ENCODE assay signal across 20 cellular contexts in the genomic region with DNA sequence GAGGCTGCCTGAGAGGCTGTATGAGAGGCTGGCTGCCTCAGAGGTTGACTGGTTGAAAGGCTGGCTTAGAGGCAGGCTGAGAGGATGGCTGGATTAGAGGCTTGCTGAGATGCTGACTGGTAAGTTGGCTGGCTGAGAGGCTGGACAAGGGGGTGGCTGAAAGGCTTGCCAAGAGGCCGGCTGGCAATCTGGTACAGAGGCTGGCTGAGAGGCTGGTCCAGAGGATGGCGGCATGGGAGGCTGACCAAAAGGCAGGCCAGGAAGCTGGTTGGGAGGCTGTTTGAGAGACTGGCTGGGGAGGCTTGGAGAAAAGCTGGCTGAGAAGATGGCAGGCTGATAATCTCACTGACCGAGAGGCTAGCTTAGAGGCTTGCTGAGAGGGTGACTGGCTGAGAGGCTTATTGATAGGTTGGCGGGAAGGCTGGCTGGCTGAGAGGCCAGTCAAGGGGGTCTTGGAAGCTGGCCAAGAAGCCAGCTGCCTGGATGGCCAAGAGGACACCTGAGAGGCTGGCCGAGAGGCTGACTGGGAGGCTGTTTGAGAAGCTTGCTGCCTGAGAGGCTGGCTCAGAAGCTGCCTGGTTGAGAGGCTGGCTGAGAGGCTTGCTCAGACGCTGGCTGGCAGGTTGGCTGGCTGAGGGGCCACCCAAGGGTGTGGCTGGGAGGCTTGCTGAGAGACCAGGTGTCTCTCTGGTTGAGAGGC. TPM values are rescaled to one million over a fixed set of nuclear protein-coding genes. Genes with fewer than 3 reads are reported as not detected.
A peak's percentile ranks its signal among the peaks of the same experiment; 100 is the strongest.
DNase-seq lines count a peak whose midpoint lies in the region; ATAC-seq and TF ChIP-seq lines count a peak whose summit lies in the region.
"Had no signal": no experiment of that assay in that cellular context is flagged by ENCODE, and none has a peak within 500 bp of the region (broad histone marks: within the 10 kb centered on the region; RNA-seq: fewer than 3 reads in every experiment).

No MANE protein-coding gene starts in this region.

- H3K4me1 Mint-ChIP-seq in T-helper 2 cell treated with Interferon-gamma antibody and Interleukin-4, amounts not matched to agents 5 μg/mL and 100 μg/mL, for 36 hours (ENCODE audit: low read depth): no peaks in the 10 kb centered on the region
- H3K4me1 Mint-ChIP-seq in activated T-cell treated with anti-CD3 and anti-CD28 coated beads, Interleukin-2, amount 50 U/mL, for 24 hours (ENCODE audit: low read depth): no peaks in the 10 kb centered on the region
- H3K4me1 Mint-ChIP-seq: CD4-positive, alpha-beta memory T cell; stimulated activated effector memory CD8-positive, alpha-beta T cell treated with anti-CD3 and anti-CD28 coated beads, Interleukin-12 subunit alpha, Interleukin-12 subunit beta, amount 100 ng/mL, for 72 hours had no signal

- H3K4me3 ChIP-seq in heart right ventricle: no peak overlapping the region
- H3K4me3 ChIP-seq in esophagus squamous epithelium: no peak overlapping the region
- no peak overlapping the region for H3K4me3 ChIP-seq in upper lobe of right lung
- H3K4me3 ChIP-seq: Peyer's patch had no signal

- peak overlapping the region in 2 of 10 donors; percentile 19 to 79 for H3K27ac ChIP-seq in heart right ventricle
- H3K27ac ChIP-seq in esophagus squamous epithelium: peak overlapping the region in 3 of 4 donors; percentile 15 to 79 (median 56)
- H3K27ac ChIP-seq in upper lobe of right lung: no peak overlapping the region

- H3K27ac Mint-ChIP-seq in T-helper 2 cell treated with Interferon-gamma antibody and Interleukin-4, amounts not matched to agents 5 μg/mL and 100 μg/mL, for 36 hours: no peak overlapping the region
- no peak overlapping the region for H3K27ac Mint-ChIP-seq in activated T-cell treated with anti-CD3 and anti-CD28 coated beads, Interleukin-2, amount 50 U/mL, for 24 hours
- H3K27ac Mint-ChIP-seq: CD4-positive, alpha-beta memory T cell; natural killer cell treated with Interleukin-12 subunit alpha and Interleukin-12 subunit beta and Interleukin-15 and Interleukin-18, amount 100 ng/mL, for 72 hours; stimulated activated effector memory CD8-positive, alpha-beta T cell treated with anti-CD3 and anti-CD28 coated beads, Interleukin-12 subunit alpha, Interleukin-12 subunit beta, amount 100 ng/mL, for 72 hours; T-helper 1 cell treated with Interleukin-12 subunit alpha and Interleukin-12 subunit beta and Interleukin-4 antibody, amounts not matched to agents 30 μg/mL and 1 μg/mL, for 36 hours had no signal

- no peak overlapping the region for H3K4me3 Mint-ChIP-seq in T-helper 2 cell treated with Interferon-gamma antibody and Interleukin-4, amounts not matched to agents 5 μg/mL and 100 μg/mL, for 36 hours
- H3K4me3 Mint-ChIP-seq in activated T-cell treated with anti-CD3 and anti-CD28 coated beads, Interleukin-2, amount 50 U/mL, for 24 hours: no peak overlapping the region
- H3K4me3 Mint-ChIP-seq: CD4-positive, alpha-beta memory T cell; natural killer cell treated with Interleukin-12 subunit alpha and Interleukin-12 subunit beta and Interleukin-15 and Interleukin-18, amount 100 ng/mL, for 72 hours; stimulated activated effector memory CD8-positive, alpha-beta T cell treated with anti-CD3 and anti-CD28 coated beads, Interleukin-12 subunit alpha, Interleukin-12 subunit beta, amount 100 ng/mL, for 72 hours; T-helper 1 cell treated with Interleukin-12 subunit alpha and Interleukin-12 subunit beta and Interleukin-4 antibody, amounts not matched to agents 30 μg/mL and 1 μg/mL, for 36 hours had no signal

- WGBS in heart right ventricle, 2 donors: 58 to 65% methylated on average over 6 of the region's 6 CpGs
- 63 to 92% methylated on average over 2 to 5 of the region's 6 CpGs for WGBS in esophagus squamous epithelium, 2 donors

- intact Hi-C loops in Right ventricle myocardium superior (cut with DNase I) (no loop called here), heart right ventricle (cut with DNase I) (no loop called here), esophagus squamous epithelium (cut with DNase I) (no loop called here), upper lobe of right lung (cut with DNase I) (no loop called here)

- DNase-seq in Right ventricle myocardium superior: peak; percentile 44
- DNase-seq in heart right ventricle: no peak
- DNase-seq in NCI-H748 (lab: John Stamatoyannopoulos, UW; ENCODE audit: unreplicated experiment): peak; percentile 87
- DNase-seq in esophagus squamous epithelium (lab: John Stamatoyannopoulos, UW): no peak
- DNase-seq in upper lobe of right lung: peak; percentile 74
- DNase-seq in T-helper 2 cell treated with Interferon-gamma antibody and Interleukin-4, amounts not matched to agents 5 μg/mL and 100 μg/mL, for 36 hours (ENCODE audit: low spot score): no peak
- no peak for DNase-seq in activated T-cell treated with anti-CD3 and anti-CD28 coated beads, Interleukin-2, amount 50 U/mL, for 24 hours
- no peak for DNase-seq in mucosa of gallbladder (ENCODE audit: low spot score)
- DNase-seq: activated CD4-positive, alpha-beta T cell treated with anti-CD3 and anti-CD28 coated beads for 48 hours; CD4-positive, alpha-beta memory T cell; erythroblast; GOT3; KG1; NCI-H2171; Peyer's patch; stimulated activated CD4-positive, alpha-beta T cell treated with anti-CD3 and anti-CD28 coated beads, Interleukin-4, amount 100 ng/mL, for 4 hours had no signal

- H3K27me3 Mint-ChIP-seq in T-helper 2 cell treated with Interferon-gamma antibody and Interleukin-4, amounts not matched to agents 5 μg/mL and 100 μg/mL, for 36 hours (ENCODE audit: low read depth): peaks cover 8% of the 10 kb centered on the region
- peaks cover 59% of the 10 kb centered on the region for H3K27me3 Mint-ChIP-seq in activated T-cell treated with anti-CD3 and anti-CD28 coated beads, Interleukin-2, amount 50 U/mL, for 24 hours

- no peak for TF ChIP-seq CTCF in heart right ventricle (IDR thresholded peaks at IDR 0.05)
- no peak for TF ChIP-seq CTCF in esophagus squamous epithelium (IDR thresholded peaks at IDR 0.05)
- no peak for TF ChIP-seq CTCF in upper lobe of right lung (IDR thresholded peaks at IDR 0.05)

- peaks cover 0 to 5% (median 0%) of the 10 kb centered on the region in 11 donors for H3K9me3 ChIP-seq in heart right ventricle
- H3K9me3 ChIP-seq in esophagus squamous epithelium: no peaks in the 10 kb centered on the region
- no peaks in the 10 kb centered on the region for H3K9me3 ChIP-seq in upper lobe of right lung
- H3K9me3 ChIP-seq: Peyer's patch had no signal

- H3K27me3 ChIP-seq in heart right ventricle (peaks cover 0 to 6% (median 0%) of the 10 kb centered on the region in 7 donors), esophagus squamous epithelium (peaks cover 0 to 5% (median 0%) of the 10 kb centered on the region in 4 donors), upper lobe of right lung (no peaks in the 10 kb centered on the region)
- H3K27me3 ChIP-seq: Peyer's patch had no signal

- no peak for ATAC-seq in Right ventricle myocardium superior (ENCODE audit: poor library complexity)
- no peak for ATAC-seq in heart right ventricle
- no peak for ATAC-seq in upper lobe of right lung
- ATAC-seq: stimulated activated effector memory CD8-positive, alpha-beta T cell treated with anti-CD3 and anti-CD28 coated beads, Interleukin-12 subunit alpha, Interleukin-12 subunit beta, amount 100 ng/mL, for 72 hours had no signal

- no peaks in the 10 kb centered on the region for H3K9me3 Mint-ChIP-seq in T-helper 2 cell treated with Interferon-gamma antibody and Interleukin-4, amounts not matched to agents 5 μg/mL and 100 μg/mL, for 36 hours
- no peaks in the 10 kb centered on the region for H3K9me3 Mint-ChIP-seq in activated T-cell treated with anti-CD3 and anti-CD28 coated beads, Interleukin-2, amount 50 U/mL, for 24 hours
- H3K9me3 Mint-ChIP-seq: natural killer cell treated with Interleukin-12 subunit alpha and Interleukin-12 subunit beta and Interleukin-15 and Interleukin-18, amount 100 ng/mL, for 72 hours; stimulated activated effector memory CD8-positive, alpha-beta T cell treated with anti-CD3 and anti-CD28 coated beads, Interleukin-12 subunit alpha, Interleukin-12 subunit beta, amount 100 ng/mL, for 72 hours; T-helper 1 cell treated with Interleukin-12 subunit alpha and Interleukin-12 subunit beta and Interleukin-4 antibody, amounts not matched to agents 30 μg/mL and 1 μg/mL, for 36 hours had no signal

- H3K36me3 ChIP-seq in heart right ventricle: no peaks in the 10 kb centered on the region
- no peaks in the 10 kb centered on the region for H3K36me3 ChIP-seq in esophagus squamous epithelium
- H3K36me3 ChIP-seq in upper lobe of right lung: no peaks in the 10 kb centered on the region
- H3K36me3 ChIP-seq: Peyer's patch had no signal

- H3K4me1 ChIP-seq in heart right ventricle: peaks cover 0 to 18% (median 9%) of the 10 kb centered on the region in 9 donors
- H3K4me1 ChIP-seq in esophagus squamous epithelium: no peaks in the 10 kb centered on the region
- peaks cover 16% of the 10 kb centered on the region for H3K4me1 ChIP-seq in upper lobe of right lung
- H3K4me1 ChIP-seq: Peyer's patch had no signal

- H3K36me3 Mint-ChIP-seq in T-helper 2 cell treated with Interferon-gamma antibody and Interleukin-4, amounts not matched to agents 5 μg/mL and 100 μg/mL, for 36 hours (ENCODE audit: low read depth): no peaks in the 10 kb centered on the region
- no peaks in the 10 kb centered on the region for H3K36me3 Mint-ChIP-seq in activated T-cell treated with anti-CD3 and anti-CD28 coated beads, Interleukin-2, amount 50 U/mL, for 24 hours (ENCODE audit: low read depth)
- H3K36me3 Mint-ChIP-seq: natural killer cell treated with Interleukin-12 subunit alpha and Interleukin-12 subunit beta and Interleukin-15 and Interleukin-18, amount 100 ng/mL, for 72 hours; stimulated activated effector memory CD8-positive, alpha-beta T cell treated with anti-CD3 and anti-CD28 coated beads, Interleukin-12 subunit alpha, Interleukin-12 subunit beta, amount 100 ng/mL, for 72 hours had no signal

- no peak for TF ChIP-seq POLR2A in esophagus squamous epithelium (IDR thresholded peaks at IDR 0.05)

RNA-seq across cellular contexts. Expression of a gene that starts 34.2 kb away (rescaled TPM):
- total RNA-seq in Right ventricle myocardium superior (not detected), heart right ventricle (under 1 TPM in 1 of 10 donors, not detected in 9; 0.13 TPM), esophagus squamous epithelium (not detected), upper lobe of right lung (not detected), mucosa of gallbladder (0.17 TPM)
- polyA plus RNA-seq in heart right ventricle: under 1 TPM in 1 of 2 donors, not detected in 1; 0.01 TPM
- total RNA-seq: CD4-positive, alpha-beta memory T cell; natural killer cell treated with Interleukin-12 subunit alpha and Interleukin-12 subunit beta and Interleukin-15 and Interleukin-18, amount 100 ng/mL, for 72 hours; Peyer's patch; sciatic nerve had no signal
- polyA plus RNA-seq: CD4-positive, alpha-beta memory T cell had no signal

Comparison
In these comparisons a context has a peak if more than half of its experiments do, and no peak if none do; other contexts are left out.
1. DNase-seq: peak in Right ventricle myocardium superior (single experiment), NCI-H748 (single experiment) and upper lobe of right lung (single experiment); none in heart right ventricle (0 of 2), esophagus squamous epithelium (single experiment), T-helper 2 cell treated with Interferon-gamma antibody and Interleukin-4, amounts not matched to agents 5 μg/mL and 100 μg/mL, for 36 hours (single experiment), activated T-cell treated with anti-CD3 and anti-CD28 coated beads, Interleukin-2, amount 50 U/mL, for 24 hours (single experiment) and mucosa of gallbladder (single experiment).